8 cellular contexts compared by ENCODE assay signal in genomic region chr22:26669060-26669481, GRCh38.
DNase-seq lines count a peak whose midpoint lies in the region; FAIRE-seq and TF ChIP-seq lines count a peak whose summit lies in the region.

No MANE protein-coding gene starts in this region.

- H3K4me3 Mint-ChIP-seq in activated T-cell treated with anti-CD3 and anti-CD28 coated beads, Interleukin-2, amount 50 U/mL, for 24 hours = no peak overlapping the region

- no peak for FAIRE-seq in GM19239 (lab: Jason Lieb, UNC)

- H3K27ac Mint-ChIP-seq in activated T-cell treated with anti-CD3 and anti-CD28 coated beads, Interleukin-2, amount 50 U/mL, for 24 hours = peak overlapping the region; percentile 59

- H3K9me3 Mint-ChIP-seq in activated T-cell treated with anti-CD3 and anti-CD28 coated beads, Interleukin-2, amount 50 U/mL, for 24 hours = no peaks in the 10 kb centered on the region

- H3K4me1 Mint-ChIP-seq in activated T-cell treated with anti-CD3 and anti-CD28 coated beads, Interleukin-2, amount 50 U/mL, for 24 hours (ENCODE audit: low read depth) = peaks cover 80% of the 10 kb centered on the region

- DNase-seq in activated T-cell treated with anti-CD3 and anti-CD28 coated beads, Interleukin-2, amount 50 U/mL, for 24 hours = no peak
- no peak for DNase-seq in activated T-cell treated with anti-CD3 and anti-CD28 coated beads, Interleukin-2, amount 50 U/mL, for 1 hour
- DNase-seq in NCI-H2171 treated with DMSO at 0.1 percent for 48 hours (lab: John Stamatoyannopoulos, UW) (peak; percentile 81), cardiac fibroblast (ENCODE audit: low read depth in 2 of 2) (peak; percentile 51 to 57), retinal pigment epithelial cell (ENCODE audit: low read depth) (no peak), GM19239 (ENCODE audit: insufficient read length, low spot score) (no peak)
- no peak for DNase-seq in stimulated activated CD8-positive, alpha-beta memory T cell treated with anti-CD3 and anti-CD28 coated beads, Interleukin-4, amount 100 ng/mL, for 48 hours
- DNase-seq in central memory CD4-positive, alpha-beta T cell = no peak

- peak; percentile 52 for TF ChIP-seq CTCF in cardiac fibroblast (IDR thresholded peaks at IDR 0.05; ENCODE audit: low read depth, low read length)
- peak; percentile 51 for TF ChIP-seq CTCF in retinal pigment epithelial cell (conservative IDR thresholded peaks at IDR 0.05; ENCODE audit: low read depth, low read length)

- H3K4me3 ChIP-seq in cardiac fibroblast (replicated peaks in 1 of 2; ENCODE audit: low read depth in 2 of 2, low read length in 2 of 2) (no peak overlapping the region), retinal pigment epithelial cell (ENCODE audit: low read length) (no peak overlapping the region)

- H3K27me3 Mint-ChIP-seq in activated T-cell treated with anti-CD3 and anti-CD28 coated beads, Interleukin-2, amount 50 U/mL, for 24 hours = no peaks in the 10 kb centered on the region

- peaks cover 37% of the 10 kb centered on the region for H3K36me3 Mint-ChIP-seq in activated T-cell treated with anti-CD3 and anti-CD28 coated beads, Interleukin-2, amount 50 U/mL, for 24 hours (ENCODE audit: low read depth)

Comparison
In these comparisons a context has a peak if more than half of its experiments do, and no peak if none do; other contexts are left out.
1. DNase-seq: peak in NCI-H2171 treated with DMSO at 0.1 percent for 48 hours (single experiment) and cardiac fibroblast (2 of 2); none in activated T-cell treated with anti-CD3 and anti-CD28 coated beads, Interleukin-2, amount 50 U/mL, for 24 hours (single experiment), activated T-cell treated with anti-CD3 and anti-CD28 coated beads, Interleukin-2, amount 50 U/mL, for 1 hour (single experiment), retinal pigment epithelial cell (single experiment), stimulated activated CD8-positive, alpha-beta memory T cell treated with anti-CD3 and anti-CD28 coated beads, Interleukin-4, amount 100 ng/mL, for 48 hours (single experiment), GM19239 (single experiment) and central memory CD4-positive, alpha-beta T cell (single experiment).